38 cellular contexts compared by ENCODE assay signal in the genomic region with DNA sequence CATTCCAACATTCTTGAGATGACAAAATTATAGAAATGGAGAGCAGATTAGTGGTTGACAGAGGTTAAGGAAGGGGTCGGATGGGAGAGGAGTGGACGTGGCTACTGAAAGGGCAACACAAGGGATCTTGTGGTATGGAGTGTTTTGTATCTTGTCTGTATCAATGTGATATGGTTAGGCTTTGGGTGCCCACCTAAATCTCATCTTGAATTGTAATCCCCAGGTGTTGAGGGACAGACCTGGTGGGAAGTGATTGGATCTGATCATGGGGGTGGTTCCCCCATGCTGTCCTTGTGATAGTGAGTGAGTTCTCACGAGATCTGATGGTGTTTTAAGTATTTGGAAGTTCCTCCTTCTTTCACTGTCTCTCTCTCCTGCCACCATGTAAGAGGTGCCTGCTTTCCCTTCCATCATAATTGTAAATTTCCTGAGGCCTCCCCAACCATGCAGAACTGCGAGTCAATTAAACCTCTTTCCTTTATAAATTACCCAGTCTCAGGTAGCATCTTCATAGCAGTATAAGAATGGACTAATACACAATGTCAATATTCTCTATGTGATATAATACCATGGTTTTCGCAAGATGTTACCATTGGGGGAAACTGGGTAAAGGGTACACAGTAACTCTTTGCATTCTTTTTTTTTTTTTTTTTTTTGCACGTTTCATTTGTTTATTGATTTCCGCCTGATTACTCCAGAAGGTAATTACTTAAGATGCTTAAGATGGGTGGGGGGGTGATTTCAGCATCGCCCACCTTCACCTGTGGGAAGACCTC. TPM values are rescaled to one million over a fixed set of nuclear protein-coding genes. Genes with fewer than 3 reads are reported as not detected.
"Had no signal": no experiment of that assay in that cellular context is flagged by ENCODE, and none has a peak within 500 bp of the region (broad histone marks: within the 10 kb centered on the region; RNA-seq: fewer than 3 reads in every experiment).

No MANE protein-coding gene starts in this region.

- ATAC-seq: heart right ventricle, left cardiac atrium, left lung, sciatic nerve had no signal

- H3K79me2 ChIP-seq: parathyroid adenoma had no signal

- H3K27me3 ChIP-seq: thyroid gland, vagina had no signal

- H3K4me2 ChIP-seq: smooth muscle cell had no signal

- H3K4me3 ChIP-seq: esophagus squamous epithelium, heart right ventricle, left lung, mucosa of descending colon, prostate gland, right atrium auricular region, smooth muscle cell, stomach, thyroid gland, vagina had no signal

- DNase-seq: effector memory CD4-positive, alpha-beta T cell; esophagus squamous epithelium; foreskin melanocyte; glutamatergic neuron; heart right ventricle; hippocampal formation; left cardiac atrium; left lung; mesenchymal stem cell; naive B cell; stimulated activated CD4-positive, alpha-beta T cell treated with anti-CD3 and anti-CD28 coated beads, Interleukin-12 subunit alpha, Interleukin-12 subunit beta, amount 100 ng/mL, for 4 hours; stimulated activated CD4-positive, alpha-beta T cell treated with anti-CD3 and anti-CD28 coated beads, Interleukin-1b, Interleukin-23, amount 100 ng/mL, for 48 hours; stimulated activated CD4-positive, alpha-beta T cell treated with anti-CD3 and anti-CD28 coated beads, Interleukin-4, amount 100 ng/mL, for 1 hour; stimulated activated CD8-positive, alpha-beta memory T cell treated with anti-CD3 and anti-CD28 coated beads, Interleukin-4, amount 100 ng/mL, for 48 hours; stimulated activated naive CD4-positive, alpha-beta T cell treated with Interleukin-2 at 50 U/mL for 16 hours; stomach; thyroid gland; trophoblast cell had no signal

- H2AFZ ChIP-seq: parathyroid adenoma had no signal

- H3K36me3 Mint-ChIP-seq: naive B cell; natural killer cell treated with Interleukin-12 subunit alpha and Interleukin-12 subunit beta and Interleukin-15 and Interleukin-18, amount 100 ng/mL, for 72 hours had no signal

- H3K9ac ChIP-seq: parathyroid adenoma had no signal

- H3K36me3 ChIP-seq: esophagus squamous epithelium, heart right ventricle, left lung, neutrophil, prostate gland, right atrium auricular region, stomach, thyroid gland, vagina had no signal

- FAIRE-seq: islet of Langerhans had no signal

- H3K27ac ChIP-seq: esophagus squamous epithelium, heart right ventricle, left lung, neutrophil, parathyroid adenoma, prostate gland, right atrium auricular region, stomach, thyroid gland, vagina had no signal

- H3K27ac Mint-ChIP-seq: dendritic cell treated with granulocyte-macrophage colony-stimulating factor and Interleukin-4, amounts not matched to agents 40 ng/mL and 50 ng/mL, for 4 days; mesothelial cell of epicardium; naive B cell; natural killer cell treated with Interleukin-12 subunit alpha and Interleukin-12 subunit beta and Interleukin-15 and Interleukin-18, amount 100 ng/mL, for 72 hours had no signal

- H3K4me1 ChIP-seq: esophagus squamous epithelium, heart right ventricle, left lung, prostate gland, right atrium auricular region, stomach, thyroid gland, vagina had no signal

- H3K4me3 Mint-ChIP-seq: dendritic cell treated with granulocyte-macrophage colony-stimulating factor and Interleukin-4, amounts not matched to agents 40 ng/mL and 50 ng/mL, for 4 days; mesothelial cell of epicardium; naive B cell; natural killer cell treated with Interleukin-12 subunit alpha and Interleukin-12 subunit beta and Interleukin-15 and Interleukin-18, amount 100 ng/mL, for 72 hours; neural crest cell had no signal

- H3K9me3 ChIP-seq: esophagus squamous epithelium, left lung, mucosa of descending colon, neutrophil, prostate gland, right atrium auricular region, stomach, thyroid gland, vagina had no signal

RNA-seq across cellular contexts. Expression of gene IFNL4, which starts 4.9 kb away (rescaled TPM):
- total RNA-seq: esophagus squamous epithelium; heart right ventricle; kidney epithelial cell; left cardiac atrium; left lung; lower leg skin; lung microvascular endothelial cell; mucosa of descending colon; natural killer cell treated with Interleukin-12 subunit alpha and Interleukin-12 subunit beta and Interleukin-15 and Interleukin-18, amount 100 ng/mL, for 72 hours; neural crest cell; omental fat pad; prostate gland; right atrium auricular region; sciatic nerve; smooth muscle cell; stomach; subcutaneous adipose tissue; temporal lobe; thyroid gland; ureter; vagina had no signal
- polyA plus RNA-seq: heart right ventricle, stomach had no signal

RNA-seq across cellular contexts. Expression of gene IFNL3, which starts 8.8 kb away (rescaled TPM):
- total RNA-seq: esophagus squamous epithelium; heart right ventricle; kidney epithelial cell; left cardiac atrium; left lung; lower leg skin; lung microvascular endothelial cell; mesothelial cell of epicardium; mucosa of descending colon; natural killer cell treated with Interleukin-12 subunit alpha and Interleukin-12 subunit beta and Interleukin-15 and Interleukin-18, amount 100 ng/mL, for 72 hours; neural crest cell; omental fat pad; prostate gland; right atrium auricular region; sciatic nerve; smooth muscle cell; stomach; subcutaneous adipose tissue; temporal lobe; thyroid gland; ureter; vagina had no signal
- polyA plus RNA-seq: heart right ventricle, stomach had no signal

RNA-seq across cellular contexts. Expression of gene IFNL2, which starts 14.6 kb away (rescaled TPM):
- total RNA-seq: esophagus squamous epithelium; heart right ventricle; kidney epithelial cell; left cardiac atrium; left lung; lower leg skin; lung microvascular endothelial cell; mesothelial cell of epicardium; mucosa of descending colon; natural killer cell treated with Interleukin-12 subunit alpha and Interleukin-12 subunit beta and Interleukin-15 and Interleukin-18, amount 100 ng/mL, for 72 hours; neural crest cell; omental fat pad; prostate gland; right atrium auricular region; sciatic nerve; smooth muscle cell; stomach; subcutaneous adipose tissue; temporal lobe; thyroid gland; ureter; vagina had no signal
- polyA plus RNA-seq: heart right ventricle, smooth muscle cell, stomach had no signal

RNA-seq across cellular contexts. Expression of gene IFNL1, which starts 42.6 kb away (rescaled TPM):
- total RNA-seq: esophagus squamous epithelium, heart right ventricle, kidney epithelial cell, left cardiac atrium, left lung, lower leg skin, lung microvascular endothelial cell, mesothelial cell of epicardium, mucosa of descending colon, neural crest cell, omental fat pad, prostate gland, right atrium auricular region, sciatic nerve, smooth muscle cell, stomach, subcutaneous adipose tissue, temporal lobe, thyroid gland, ureter, vagina had no signal
- polyA plus RNA-seq: heart right ventricle, smooth muscle cell, stomach had no signal

RNA-seq across cellular contexts. Expression of gene SYCN, which starts 49.5 kb away (rescaled TPM):
- total RNA-seq: esophagus squamous epithelium; kidney epithelial cell; left cardiac atrium; left lung; lower leg skin; lung microvascular endothelial cell; mesothelial cell of epicardium; mucosa of descending colon; natural killer cell treated with Interleukin-12 subunit alpha and Interleukin-12 subunit beta and Interleukin-15 and Interleukin-18, amount 100 ng/mL, for 72 hours; neural crest cell; omental fat pad; right atrium auricular region; sciatic nerve; smooth muscle cell; stomach; subcutaneous adipose tissue; temporal lobe; thyroid gland; ureter; vagina had no signal
- polyA plus RNA-seq: heart right ventricle, smooth muscle cell had no signal
